ENCODE assay signal across 1 cellular context in genomic region chr3:150951923-150952322, GRCh38.
TF ChIP-seq lines count a peak whose summit lies in the region.

No MANE protein-coding gene starts in this region.

TF ChIP-seq in GM23338, 12 proteins besides CTCF, POLR2A, EP300 and RAD21 (continued from another document):
- TF ChIP-seq ZNF462 (CRISPR knock-in tag; IDR thresholded peaks at IDR 0.05), result no peak
- TF ChIP-seq CREB1 (CRISPR knock-in tag; IDR thresholded peaks at IDR 0.05; ENCODE audit: low read depth), result no peak
TF ChIP-seq in GM23338: peak in this region for 0.
